Comparison of ENCODE assay signal across 1 cellular context in the genomic region with DNA sequence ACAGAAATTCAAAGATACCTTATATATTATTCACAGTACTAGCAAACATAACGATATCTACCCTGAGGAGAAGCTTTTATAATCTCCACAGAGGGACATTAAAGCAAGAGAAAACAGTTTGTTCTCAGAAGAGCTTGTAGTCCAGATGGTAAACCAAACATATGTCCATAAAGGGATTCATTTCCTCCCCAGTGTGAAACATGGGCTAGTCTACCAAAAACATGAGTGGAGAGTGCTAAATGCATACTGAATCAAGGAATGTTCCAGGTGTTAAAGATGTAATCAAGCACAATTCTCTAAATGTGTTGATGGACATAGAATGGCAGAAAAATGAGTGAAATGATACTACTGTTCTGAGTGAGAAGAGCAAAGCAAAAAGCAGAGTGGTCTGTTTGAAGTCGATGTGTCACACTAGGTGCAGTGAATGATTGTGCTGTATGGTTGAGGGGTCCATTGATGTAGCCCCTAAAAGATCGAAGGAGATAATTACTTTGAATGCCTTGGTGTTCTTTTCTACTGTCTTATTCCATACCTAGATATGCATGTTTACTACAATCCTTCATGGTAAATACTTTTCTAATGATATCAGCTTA.
TF ChIP-seq lines count a peak whose summit lies in the region.

No MANE protein-coding gene starts in this region.

TF ChIP-seq in K562, 482 proteins besides CTCF, POLR2A, EP300 and RAD21:
- TF ChIP-seq ERF (CRISPR knock-in tag; IDR thresholded peaks at IDR 0.05) (no peak), SIX5 (IDR thresholded peaks at IDR 0.05; ENCODE audit: borderline replicate concordance in 1 of 2, insufficient read depth in 1 of 2, low read depth in 1 of 2, low read length in 2 of 2) (no peak), NR2C1 (IDR thresholded peaks at IDR 0.05) (0 out of 2 replicates have a peak, but pooled peaks have one; percentile 22), NR2C1 (tag; IDR thresholded peaks at IDR 0.05) (no peak)
